32 cellular contexts compared by ENCODE assay signal in genomic region chr2:182540236-182540635, GRCh38.
DNase-seq lines count a peak whose midpoint lies in the region; ATAC-seq and TF ChIP-seq lines count a peak whose summit lies in the region.
"Had no signal": no experiment of that assay in that cellular context is flagged by ENCODE, and none has a peak within 500 bp of the region (broad histone marks: within the 10 kb centered on the region; RNA-seq: fewer than 3 reads in every experiment).

No MANE protein-coding gene starts in this region.

- no peak for TF ChIP-seq POLR2A in NB4 (IDR thresholded peaks at IDR 0.05; ENCODE audit: extremely low read depth, insufficient read length)

- H3K4me3 ChIP-seq in NB4 (ENCODE audit: low read depth, low read length): no peak overlapping the region
- H3K4me3 ChIP-seq: colonic mucosa, HAP-1, hepatocyte, PC-9, sigmoid colon, upper lobe of left lung had no signal

- DNase-seq in Right ventricle myocardium inferior (ENCODE audit: missing footprints): no peak
- no peak for DNase-seq in cardiac septum (ENCODE audit: low spot score)
- DNase-seq in NB4 (ENCODE audit: low read depth): peak; percentile 20
- DNase-seq in SKM-1 treated with dmso at 0.1 percent for 144 hours (lab: John Stamatoyannopoulos, UW; ENCODE audit: unreplicated experiment): peak; percentile 81
- DNase-seq in left colon: no peak
- no peak for DNase-seq in ecto neural progenitor cell (ENCODE audit: low spot score)
- no peak for DNase-seq in A172 (ENCODE audit: low spot score)
- no peak for DNase-seq in activated CD8-positive, alpha-beta memory T cell treated with anti-CD3 and anti-CD28 coated beads, Interleukin-2, amount 50 U/mL, for 48 hours
- DNase-seq: activated CD4-positive, alpha-beta T cell treated with anti-CD3 and anti-CD28 coated beads for 1 hour; activated CD8-positive, alpha-beta T cell treated with anti-CD3 and anti-CD28 coated beads for 36 hours; BE2C; colonic mucosa; COR-L47; DND-41; foreskin keratinocyte; KG1; mesendoderm; NCI-H1694 treated with DMSO at 0.1 percent for 48 hours; NCI-H2227 treated with DMSO at 0.1 percent for 48 hours; NCI-H82; PC-9; posterior cingulate gyrus; SHP77 treated with DMSO at 0.1 percent for 48 hours; sigmoid colon; stimulated activated CD4-positive, alpha-beta T cell treated with anti-CD3 and anti-CD28 coated beads, Interleukin-4, amount 100 ng/mL, for 4 hours; T-cell; upper lobe of left lung had no signal

- no peak for TF ChIP-seq CTCF in NB4 (IDR thresholded peaks at IDR 0.05; ENCODE audit: low read depth, low read length)

- intact Hi-C loops in Right ventricle myocardium inferior (cut with DNase I) (no loop called here), cardiac septum (cut with DNase I) (no loop called here), left colon (cut with DNase I, micrococcal nuclease) (no loop called here)

- ATAC-seq in Right ventricle myocardium inferior (peak; percentile 71), left colon (peak; percentile 32)
- ATAC-seq: activated CD8-positive, alpha-beta T cell treated with anti-CD3 and anti-CD28 coated beads for 36 hours; activated naive CD4-positive, alpha-beta T cell treated with anti-CD3 and anti-CD28 coated beads, Interleukin-2, amount 50 U/mL, for 72 hours; esophagus mucosa; foreskin keratinocyte; stimulated activated memory B cell treated with anti-CD40 and anti-IgM and Interleukin-4, amounts not matched to agents 10 μg/mL and 1 μg/mL and 100 μg/mL, for 72 hours; T-cell had no signal

Comparison
In these comparisons a context has a peak if more than half of its experiments do, and no peak if none do; other contexts are left out.
1. DNase-seq: peak in NB4 (single experiment) and SKM-1 treated with dmso at 0.1 percent for 144 hours (single experiment); none in Right ventricle myocardium inferior (single experiment), cardiac septum (single experiment), left colon (0 of 2), ecto neural progenitor cell (single experiment), A172 (single experiment) and activated CD8-positive, alpha-beta memory T cell treated with anti-CD3 and anti-CD28 coated beads, Interleukin-2, amount 50 U/mL, for 48 hours (single experiment).